In the genomic region with DNA sequence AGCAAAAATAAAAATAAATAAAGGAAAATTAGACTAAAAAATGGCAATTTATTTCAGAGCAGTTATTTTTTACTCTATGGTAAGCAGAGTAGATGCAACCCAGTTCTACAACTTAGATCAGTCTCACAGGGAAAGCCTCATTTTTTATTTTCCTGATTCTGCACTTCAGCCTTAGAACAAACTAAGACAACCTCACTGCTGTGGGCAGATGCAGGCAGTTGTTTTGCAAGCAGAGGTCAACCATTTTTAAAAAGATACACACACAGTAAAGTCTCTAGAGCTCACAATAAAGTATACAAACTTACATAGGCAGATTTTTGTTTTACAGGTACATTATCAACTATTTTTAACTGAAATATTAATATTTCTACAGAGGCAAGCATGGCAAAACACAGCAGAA, we compare ENCODE assay signal across 20 cellular contexts.
"Had no signal": no experiment of that assay in that cellular context is flagged by ENCODE, and none has a peak within 500 bp of the region (broad histone marks: within the 10 kb centered on the region; RNA-seq: fewer than 3 reads in every experiment).

No MANE protein-coding gene starts in this region.

- H3K27me3 ChIP-seq: esophagus squamous epithelium, hepatocyte, left lung, tibial nerve, upper lobe of left lung had no signal

- H3K4me2 ChIP-seq: hepatocyte had no signal

- H3K4me3 ChIP-seq: coronary artery, esophagus squamous epithelium, hepatocyte, left lung, lower lobe of right lung, thoracic aorta, tibial nerve, upper lobe of left lung had no signal

- H3K27ac ChIP-seq: coronary artery, esophagus squamous epithelium, hepatocyte, left lung, lower lobe of right lung, thoracic aorta, tibial nerve, upper lobe of left lung had no signal

- ATAC-seq: left lung; lower lobe of right lung; natural killer cell treated with Interleukin-12 subunit alpha and Interleukin-12 subunit beta and Interleukin-15 and Interleukin-18, amount 100 ng/mL, for 72 hours; sciatic nerve; stimulated activated naive B cell treated with anti-CD40 and anti-IgM and Interleukin-4, amounts not matched to agents 10 μg/mL and 1 μg/mL and 100 μg/mL, for 72 hours had no signal

- H3K36me3 ChIP-seq: esophagus squamous epithelium, left lung, lower lobe of right lung, thoracic aorta, tibial nerve, upper lobe of left lung had no signal

- H3K4me1 ChIP-seq: esophagus squamous epithelium, left lung, lower lobe of right lung, upper lobe of left lung had no signal

- H2AFZ ChIP-seq: hepatocyte had no signal

- H3K9me3 ChIP-seq: esophagus squamous epithelium, left lung, lower lobe of right lung, thoracic aorta, tibial nerve, upper lobe of left lung had no signal

- DNase-seq: dermis blood vessel endothelial cell; effector memory CD4-positive, alpha-beta T cell; erythroblast; esophagus squamous epithelium; foreskin melanocyte; kidney; left lung; lower lobe of right lung; nucleus accumbens; posterior cingulate gyrus; stimulated activated CD4-positive, alpha-beta T cell treated with anti-CD3 and anti-CD28 coated beads, Interleukin-15, amount 100 ng/mL, for 24 hours; stimulated activated CD4-positive, alpha-beta T cell treated with anti-CD3 and anti-CD28 coated beads, Interleukin-2, amount 100 ng/mL, for 48 hours; stimulated activated naive B cell treated with anti-CD40 and anti-IgM and Interleukin-4, amounts not matched to agents 10 μg/mL and 1 μg/mL and 100 μg/mL, for 72 hours; upper lobe of left lung had no signal
